ENCODE assay signal across 8 cellular contexts in genomic region chr19:12139885-12140544, GRCh38. TPM values are rescaled to one million over a fixed set of nuclear protein-coding genes. Genes with fewer than 3 reads are reported as not detected.
DNase-seq lines count a peak whose midpoint lies in the region; ATAC-seq and TF ChIP-seq lines count a peak whose summit lies in the region.

Gene ZNF20, minus strand, starts transcription at chr19:12140350. Its CDS starts 168 bp downstream, at chr19:12140182.

- H2AFZ ChIP-seq in neural cell (ENCODE audit: low read depth, low read length) = peak within 1 kb of the TSS; percentile 45

- H3K4me3 Mint-ChIP-seq in stimulated activated naive CD8-positive, alpha-beta T cell treated with anti-CD3 and anti-CD28 coated beads, Interleukin-15, Interleukin-2, amounts not matched to agents 100 ng/mL and 50 ng/mL, for 24 hours = peak within 1 kb of the TSS; percentile 90

- peak within 1 kb of the TSS; percentile 78 for H3K9ac ChIP-seq in neural cell (ENCODE audit: low read length)

- H3K79me2 ChIP-seq in neural cell (replicated peaks; ENCODE audit: insufficient read depth, low read length) = peaks cover 28% of the 10 kb centered on the region

- DNase-seq in DMS79 treated with DMSO at 0.1 percent for 48 hours (lab: John Stamatoyannopoulos, UW) (peak; percentile 98), LNCaP clone FGC (ENCODE audit: low read depth) (peak; percentile 88), RWPE1 (ENCODE audit: low spot score) (peak; percentile 98), fibroblast of villous mesenchyme (ENCODE audit: low read depth) (peak; percentile 94)
- DNase-seq in activated effector memory CD4-positive, alpha-beta T cell treated with anti-CD3 and anti-CD28 coated beads, Interleukin-2, amount 50 U/mL, for 16 hours = peak; percentile 96

- H3K27ac ChIP-seq in RWPE1 (peak within 1 kb of the TSS; percentile 86), neural cell (ENCODE audit: low read length) (peak within 1 kb of the TSS; percentile 68)

- TF ChIP-seq CTCF in LNCaP clone FGC (IDR thresholded peaks at IDR 0.05; ENCODE audit: control insufficient read depth, extremely low read depth, insufficient read depth) (no peak), RWPE1 (conservative IDR thresholded peaks at IDR 0.05; ENCODE audit: low read depth) (no peak), fibroblast of villous mesenchyme (IDR thresholded peaks at IDR 0.05; ENCODE audit: insufficient read depth, low read depth, low read length) (no peak), neural cell (IDR thresholded peaks at IDR 0.05; ENCODE audit: poor library complexity, severe bottlenecking) (no peak)

- H3K4me2 ChIP-seq in neural cell (ENCODE audit: low read length) = peak within 1 kb of the TSS; percentile 84

- no peak within 1 kb of the TSS for H3K27ac Mint-ChIP-seq in stimulated activated naive CD8-positive, alpha-beta T cell treated with anti-CD3 and anti-CD28 coated beads, Interleukin-15, Interleukin-2, amounts not matched to agents 100 ng/mL and 50 ng/mL, for 24 hours

- no peaks in the 10 kb centered on the region for H3K27me3 Mint-ChIP-seq in stimulated activated naive CD8-positive, alpha-beta T cell treated with anti-CD3 and anti-CD28 coated beads, Interleukin-15, Interleukin-2, amounts not matched to agents 100 ng/mL and 50 ng/mL, for 24 hours

- H3K36me3 ChIP-seq in neural cell (ENCODE audit: insufficient read depth, low read length) = peaks cover 5% of the 10 kb centered on the region

- H3K36me3 Mint-ChIP-seq in stimulated activated naive CD8-positive, alpha-beta T cell treated with anti-CD3 and anti-CD28 coated beads, Interleukin-15, Interleukin-2, amounts not matched to agents 100 ng/mL and 50 ng/mL, for 24 hours (ENCODE audit: low read depth) = peaks cover 17% of the 10 kb centered on the region

- H4K20me1 ChIP-seq in neural cell (ENCODE audit: insufficient read depth) = no peaks in the 10 kb centered on the region

- peak within 1 kb of the TSS; percentile 67 for H3K4me3 ChIP-seq in LNCaP clone FGC (ENCODE audit: low read depth, low read length)
- peak within 1 kb of the TSS; percentile 90 for H3K4me3 ChIP-seq in fibroblast of villous mesenchyme (ENCODE audit: low read depth, low read length)
- peak within 1 kb of the TSS; percentile 97 for H3K4me3 ChIP-seq in neural cell (ENCODE audit: low read length)

- H3F3A ChIP-seq in neural cell (ENCODE audit: insufficient read depth, low read length, poor library complexity, severe bottlenecking) = no peaks in the 10 kb centered on the region

- no peaks in the 10 kb centered on the region for H3K27me3 ChIP-seq in neural cell (ENCODE audit: insufficient read depth, low read depth, low read length)

- no peak for TF ChIP-seq EP300 in neural cell (conservative IDR thresholded peaks at IDR 0.05; ENCODE audit: poor library complexity, severe bottlenecking)

- peak; percentile 79 for ATAC-seq in GM21825 (IDR thresholded peaks at IDR 0.05; ENCODE audit: unreplicated experiment)

- POLR2A ChIA-PET in RWPE1 (lab: Yijun Ruan, JAX; ENCODE audit: low non-redundant PET) = no interaction called here

- no peaks in the 10 kb centered on the region for H3K9me2 ChIP-seq in neural cell (ENCODE audit: insufficient read depth, low read length)

- H3K9me3 ChIP-seq in neural cell (ENCODE audit: low read length) = no peaks in the 10 kb centered on the region

- peaks cover 36% of the 10 kb centered on the region for H3K4me1 Mint-ChIP-seq in stimulated activated naive CD8-positive, alpha-beta T cell treated with anti-CD3 and anti-CD28 coated beads, Interleukin-15, Interleukin-2, amounts not matched to agents 100 ng/mL and 50 ng/mL, for 24 hours (ENCODE audit: low read depth)

- peaks cover under 1% of the 10 kb centered on the region for H3K9me3 Mint-ChIP-seq in stimulated activated naive CD8-positive, alpha-beta T cell treated with anti-CD3 and anti-CD28 coated beads, Interleukin-15, Interleukin-2, amounts not matched to agents 100 ng/mL and 50 ng/mL, for 24 hours

- no peak for TF ChIP-seq RAD21 in neural cell (conservative IDR thresholded peaks at IDR 0.05)

- CTCF ChIA-PET in RWPE1 (lab: Yijun Ruan, JAX) = interaction anchor here (0.6 to 3.0 kb wide), 7 partner anchors 80 to 427 kb away, joined by 3 to 22 read pairs (median 3); no protein-coding TSS in a partner anchor

TF ChIP-seq in neural cell, 6 proteins besides CTCF, POLR2A, EP300 and RAD21:
- TF ChIP-seq MXI1 (conservative IDR thresholded peaks at IDR 0.05; ENCODE audit: poor library complexity, severe bottlenecking) (peak; percentile 60), EZH2 (IDR thresholded peaks at IDR 0.05; ENCODE audit: borderline replicate concordance, insufficient read depth, low read length, poor library complexity, severe bottlenecking) (no peak), REST (IDR thresholded peaks at IDR 0.05; ENCODE audit: borderline replicate concordance) (peak; percentile 32), TAF1 (IDR thresholded peaks at IDR 0.05; ENCODE audit: low read depth) (peak; percentile 31), POLR2AphosphoS5 (IDR thresholded peaks at IDR 0.05) (peak; percentile 69), SMC3 (conservative IDR thresholded peaks at IDR 0.05; ENCODE audit: poor library complexity) (no peak)

RNA-seq across cellular contexts. Expression of gene ZNF20, which starts in this region (rescaled TPM):
- total RNA-seq in fibroblast of villous mesenchyme = 3.5 and 6.0 TPM in 2 replicates
- polyA plus RNA-seq in neural cell = 12.0 and 15.3 TPM in 2 replicates
- polyA minus RNA-seq in neural cell = 34.6 and 36.3 TPM in 2 replicates

Comparison
In these comparisons a context has a peak if more than half of its experiments do, and no peak if none do; other contexts are left out.
1. Peak in every context shown above with its lines: DNase-seq, ATAC-seq, H3K4me3 ChIP-seq and H3K27ac ChIP-seq.